Comparison of ENCODE assay signal across 19 cellular contexts in the genomic region with DNA sequence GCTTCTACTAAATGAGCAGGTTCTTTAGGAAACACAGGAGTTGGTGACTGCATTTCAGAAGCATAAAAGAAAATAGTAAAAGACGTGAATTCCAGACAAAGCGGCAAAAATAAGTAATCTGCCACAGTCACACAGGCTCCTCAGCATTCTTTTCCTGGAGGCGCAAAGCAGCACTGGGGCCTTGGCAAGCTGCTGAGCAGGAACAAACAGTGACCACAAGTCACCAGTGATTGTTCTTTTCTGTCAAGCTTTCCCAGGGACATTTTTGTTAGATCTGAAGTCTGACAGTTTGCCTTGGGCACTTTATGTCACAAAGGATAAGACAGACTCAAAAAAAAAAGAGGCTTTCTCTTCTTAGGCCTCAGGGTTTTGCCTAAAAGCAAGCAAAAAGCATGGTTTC.
"Had no signal": no experiment of that assay in that cellular context is flagged by ENCODE, and none has a peak within 500 bp of the region (broad histone marks: within the 10 kb centered on the region; RNA-seq: fewer than 3 reads in every experiment).

No MANE protein-coding gene starts in this region.

- H3K4me3 ChIP-seq: dorsolateral prefrontal cortex, esophagus squamous epithelium, hepatocyte, right atrium auricular region, sigmoid colon, skin epidermis, upper lobe of right lung had no signal

- H3K36me3 ChIP-seq: esophagus squamous epithelium, neutrophil, right atrium auricular region, sigmoid colon, upper lobe of right lung had no signal

- H2AFZ ChIP-seq: hepatocyte had no signal

- H3K4me2 ChIP-seq: hepatocyte had no signal

- H3K27me3 ChIP-seq: dorsolateral prefrontal cortex, esophagus squamous epithelium, hepatocyte, right atrium auricular region, sigmoid colon, upper lobe of right lung had no signal

- H3K4me1 ChIP-seq: right atrium auricular region had no signal

- H3K27ac Mint-ChIP-seq: nephron had no signal

- H3K27me3 Mint-ChIP-seq: central memory CD8-positive, alpha-beta T cell had no signal

- H3K36me3 Mint-ChIP-seq: naive B cell had no signal

- H3K9me3 Mint-ChIP-seq: central memory CD8-positive, alpha-beta T cell; naive B cell; nephron had no signal

- H3K4me1 Mint-ChIP-seq: naive B cell had no signal

- H3K27ac ChIP-seq: epithelial cell of prostate, esophagus squamous epithelium, hepatocyte, neutrophil, right atrium auricular region, sigmoid colon, skin epidermis, upper lobe of right lung had no signal

- DNase-seq: cortex of kidney; dorsolateral prefrontal cortex; effector memory CD4-positive, alpha-beta T cell; esophagus squamous epithelium; foreskin fibroblast; head of caudate nucleus; left colon; naive B cell; sigmoid colon; stimulated activated CD4-positive, alpha-beta T cell treated with anti-CD3 and anti-CD28 coated beads, Interleukin-2, amount 100 ng/mL, for 48 hours; stimulated activated naive CD4-positive, alpha-beta T cell treated with Interleukin-2 at 50 U/mL for 16 hours; upper lobe of right lung had no signal

- H3K9me3 ChIP-seq: esophagus squamous epithelium, neutrophil, right atrium auricular region, sigmoid colon, upper lobe of right lung had no signal

- ATAC-seq: left colon, upper lobe of right lung had no signal

- H3K79me2 ChIP-seq: hepatocyte had no signal

- H3K4me3 Mint-ChIP-seq: central memory CD8-positive, alpha-beta T cell; naive B cell; nephron had no signal
